Comparison of ENCODE assay signal across 11 cellular contexts in genomic region chr3:186786810-186787375, GRCh38. TPM values are rescaled to one million over a fixed set of nuclear protein-coding genes. Genes with fewer than 3 reads are reported as not detected.
DNase-seq lines count a peak whose midpoint lies in the region; ATAC-seq and TF ChIP-seq lines count a peak whose summit lies in the region.
"Had no signal": no experiment of that assay in that cellular context is flagged by ENCODE, and none has a peak within 500 bp of the region (broad histone marks: within the 10 kb centered on the region; RNA-seq: fewer than 3 reads in every experiment).

No MANE protein-coding gene starts in this region.

- H3K9me3 Mint-ChIP-seq in Caco-2 (ENCODE audit: unreplicated experiment) (no peaks in the 10 kb centered on the region), chondrocyte (ENCODE audit: low read depth) (no peaks in the 10 kb centered on the region)
- H3K9me3 Mint-ChIP-seq in natural killer cell treated with Interleukin-12 subunit alpha and Interleukin-12 subunit beta and Interleukin-15 and Interleukin-18, amount 100 ng/mL, for 72 hours = no peaks in the 10 kb centered on the region
- H3K9me3 Mint-ChIP-seq: dendritic cell treated with granulocyte-macrophage colony-stimulating factor and Interleukin-4, amounts not matched to agents 40 ng/mL and 50 ng/mL, for 4 days had no signal

- H3K4me3 ChIP-seq in Caco-2 (ENCODE audit: low read depth, low read length) = no peak overlapping the region
- no peak overlapping the region for H3K4me3 ChIP-seq in KMS-11 (IDR thresholded peaks at IDR 0.05; ENCODE audit: insufficient read depth, low read depth, low read length)

- H3K4me1 ChIP-seq in Caco-2 = peaks cover 9% of the 10 kb centered on the region; the same call in 1 of the 2 replicates
- peaks cover 33% of the 10 kb centered on the region for H3K4me1 ChIP-seq in KMS-11 (ENCODE audit: low read depth, poor library complexity, severe bottlenecking)

- H3K27ac Mint-ChIP-seq in Caco-2 (ENCODE audit: unreplicated experiment) (no peak overlapping the region), chondrocyte (ENCODE audit: unreplicated experiment) (peak overlapping the region; percentile 70)
- peak overlapping the region; percentile 98 for H3K27ac Mint-ChIP-seq in natural killer cell treated with Interleukin-12 subunit alpha and Interleukin-12 subunit beta and Interleukin-15 and Interleukin-18, amount 100 ng/mL, for 72 hours
- H3K27ac Mint-ChIP-seq: dendritic cell treated with granulocyte-macrophage colony-stimulating factor and Interleukin-4, amounts not matched to agents 40 ng/mL and 50 ng/mL, for 4 days had no signal

- H3K27ac ChIP-seq in KMS-11 = peak overlapping the region; percentile 95

- H3K27me3 Mint-ChIP-seq in Caco-2 (ENCODE audit: insufficient read depth, unreplicated experiment) (no peaks in the 10 kb centered on the region), chondrocyte (ENCODE audit: low read depth) (no peaks in the 10 kb centered on the region)
- no peaks in the 10 kb centered on the region for H3K27me3 Mint-ChIP-seq in natural killer cell treated with Interleukin-12 subunit alpha and Interleukin-12 subunit beta and Interleukin-15 and Interleukin-18, amount 100 ng/mL, for 72 hours
- H3K27me3 Mint-ChIP-seq: dendritic cell treated with granulocyte-macrophage colony-stimulating factor and Interleukin-4, amounts not matched to agents 40 ng/mL and 50 ng/mL, for 4 days had no signal

- no peak overlapping the region for H2AFZ ChIP-seq in KMS-11 (ENCODE audit: low read depth)

- intact Hi-C loops in Caco-2 (cut with micrococcal nuclease; ENCODE audit: unreplicated experiment) = no loop called here

- peaks cover 64% of the 10 kb centered on the region for H4K20me1 ChIP-seq in KMS-11 (ENCODE audit: insufficient read depth)

- H3K27me3 ChIP-seq in Caco-2 (replicated peaks; ENCODE audit: control insufficient read depth, insufficient read depth, low read length) (no peaks in the 10 kb centered on the region), KMS-11 (ENCODE audit: insufficient read depth, low read depth) (no peaks in the 10 kb centered on the region)

- peak overlapping the region; percentile 98; the same call in 1 of the 2 replicates for H3K9ac ChIP-seq in KMS-11

- H3K4me3 Mint-ChIP-seq in Caco-2 (ENCODE audit: unreplicated experiment) (peak overlapping the region; percentile 50), chondrocyte (ENCODE audit: unreplicated experiment) (peak overlapping the region; percentile 98)
- peak overlapping the region; percentile 98 for H3K4me3 Mint-ChIP-seq in natural killer cell treated with Interleukin-12 subunit alpha and Interleukin-12 subunit beta and Interleukin-15 and Interleukin-18, amount 100 ng/mL, for 72 hours

- peak overlapping the region; percentile 80 for H3K4me2 ChIP-seq in KMS-11

- H3K4me1 Mint-ChIP-seq in Caco-2 (ENCODE audit: low read depth, unreplicated experiment) (peaks cover 17% of the 10 kb centered on the region), chondrocyte (ENCODE audit: low read depth) (peaks cover 64% of the 10 kb centered on the region)
- H3K4me1 Mint-ChIP-seq in natural killer cell treated with Interleukin-12 subunit alpha and Interleukin-12 subunit beta and Interleukin-15 and Interleukin-18, amount 100 ng/mL, for 72 hours (ENCODE audit: low read depth in 2 of 2) = peaks cover 69 to 72% of the 10 kb centered on the region in 2 donors

- POLR2A ChIA-PET in Caco-2 (lab: Charles Lee) = no interaction called here

- DNase-seq in Caco-2 = no peak
- no peak for DNase-seq in chondrocyte (ENCODE audit: low spot score)
- DNase-seq in natural killer cell treated with Interleukin-12 subunit alpha and Interleukin-12 subunit beta and Interleukin-15 and Interleukin-18, amount 100 ng/mL, for 72 hours (ENCODE audit: low spot score) = no peak
- no peak for DNase-seq in T1000 (lab: John Stamatoyannopoulos, UW)
- DNase-seq in germinal center (ENCODE audit: low spot score) = no peak
- no peak for DNase-seq in NCI-H2196 (lab: John Stamatoyannopoulos, UW; ENCODE audit: unreplicated experiment)
- no peak for DNase-seq in DMS79 (lab: John Stamatoyannopoulos, UW)
- DNase-seq: SHP77 treated with DMSO at 0.1 percent for 48 hours had no signal

- ATAC-seq in natural killer cell treated with Interleukin-12 subunit alpha and Interleukin-12 subunit beta and Interleukin-15 and Interleukin-18, amount 100 ng/mL, for 72 hours = no peak

- CTCF ChIA-PET in Caco-2 (lab: Charles Lee) = no interaction called here

- no peaks in the 10 kb centered on the region for H3K9me3 ChIP-seq in Caco-2

- no peak for TF ChIP-seq CTCF in Caco-2 (IDR thresholded peaks at IDR 0.05; ENCODE audit: insufficient read depth in 1 of 2, low read depth in 1 of 2, low read length in 1 of 2, severe bottlenecking in 1 of 2, unreplicated experiment in 1 of 2)
- TF ChIP-seq CTCF in KMS-11 (conservative IDR thresholded peaks at IDR 0.05; ENCODE audit: low read depth, low read length) = no peak
- no peak for TF ChIP-seq CTCF in chondrocyte (IDR thresholded peaks at IDR 0.05)

- H3K36me3 Mint-ChIP-seq in Caco-2 (ENCODE audit: insufficient read depth, unreplicated experiment) = peaks cover 90% of the 10 kb centered on the region
- H3K36me3 Mint-ChIP-seq in chondrocyte (ENCODE audit: low read depth) = peaks cover 56% of the 10 kb centered on the region
- peaks cover 67% of the 10 kb centered on the region for H3K36me3 Mint-ChIP-seq in natural killer cell treated with Interleukin-12 subunit alpha and Interleukin-12 subunit beta and Interleukin-15 and Interleukin-18, amount 100 ng/mL, for 72 hours

- H3K79me2 ChIP-seq in KMS-11 (ENCODE audit: insufficient read depth, low read depth) = peaks cover 60% of the 10 kb centered on the region

- BruUV-seq in Caco-2 (replicated peaks; lab: Mats Ljungman, UMichigan) = no TSS peak

- H3K36me3 ChIP-seq in Caco-2 (ENCODE audit: control insufficient read depth, insufficient read depth, low read length) = peaks cover 15% of the 10 kb centered on the region
- H3K36me3 ChIP-seq in KMS-11 (ENCODE audit: insufficient read depth) = peaks cover 57% of the 10 kb centered on the region

RNA-seq across cellular contexts. Expression of gene EIF4A2, which starts 3.5 kb away (rescaled TPM):
- total RNA-seq in Caco-2 (2022) = 346 and 359 TPM in 2 replicates
- 311 to 422 TPM (median 322 TPM) in 3 replicates for total RNA-seq in chondrocyte
- total RNA-seq in natural killer cell treated with Interleukin-12 subunit alpha and Interleukin-12 subunit beta and Interleukin-15 and Interleukin-18, amount 100 ng/mL, for 72 hours = 100 to 1,000 TPM; 399 to 539 TPM

RNA-seq across cellular contexts. Expression of gene RFC4, which starts 19.4 kb away (rescaled TPM):
- total RNA-seq in Caco-2 (2022) (52.6 and 62.2 TPM in 2 replicates), chondrocyte (12.4 to 24.2 TPM (median 15.8 TPM) in 3 replicates)
- 100 to 1,000 TPM in 1 of 2 donors, 10 to 100 TPM in 1; 63.1 to 114 TPM for total RNA-seq in natural killer cell treated with Interleukin-12 subunit alpha and Interleukin-12 subunit beta and Interleukin-15 and Interleukin-18, amount 100 ng/mL, for 72 hours

RNA-seq across cellular contexts. Expression of gene ADIPOQ, which starts 55.6 kb away (rescaled TPM):
- total RNA-seq in Caco-2 (2022) = not detected in 2 replicates
- 0.05 TPM in 1 of 3 replicates, not detected in the others for total RNA-seq in chondrocyte
- not detected for total RNA-seq in natural killer cell treated with Interleukin-12 subunit alpha and Interleukin-12 subunit beta and Interleukin-15 and Interleukin-18, amount 100 ng/mL, for 72 hours
- total RNA-seq: renal cortical epithelial cell had no signal
